7 cellular contexts compared by ENCODE assay signal in the genomic region with DNA sequence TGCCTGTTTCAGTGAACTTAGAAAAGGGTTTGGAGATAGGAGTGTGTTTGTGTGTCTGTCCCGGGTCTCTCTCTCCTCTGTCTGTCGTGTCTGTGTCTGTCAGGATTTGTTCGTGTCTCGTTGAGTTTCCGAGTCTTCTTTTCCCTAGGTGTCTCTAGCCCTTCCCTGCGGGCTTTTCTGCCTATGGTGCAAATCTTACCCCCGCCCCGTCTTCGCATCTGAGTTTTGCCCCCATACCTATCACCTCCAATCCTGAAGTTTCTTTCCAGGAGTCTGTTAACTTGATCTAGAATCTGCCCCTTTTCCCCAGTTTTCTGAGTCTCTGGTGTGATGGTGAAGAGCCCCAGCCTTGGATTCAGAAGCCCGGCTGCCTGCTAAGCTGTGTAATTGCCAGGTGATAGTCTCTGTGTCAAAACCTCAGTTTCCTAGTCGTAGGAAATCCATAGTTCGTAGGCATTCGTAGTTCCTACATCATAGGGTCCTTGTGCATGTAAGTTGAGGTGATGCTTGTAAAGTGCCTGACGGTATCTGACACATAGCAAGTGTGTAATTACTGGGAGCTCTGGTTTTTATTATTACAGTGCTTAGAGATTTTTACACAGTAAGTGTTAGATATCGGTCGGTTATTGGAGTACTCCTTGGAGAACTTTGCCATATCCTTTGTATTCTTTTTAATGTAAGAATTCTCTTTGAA. TPM values are rescaled to one million over a fixed set of nuclear protein-coding genes. Genes with fewer than 3 reads are reported as not detected.
DNase-seq lines count a peak whose midpoint lies in the region; ATAC-seq lines count a peak whose summit lies in the region.

No MANE protein-coding gene starts in this region.

- H3K9me3 Mint-ChIP-seq in activated CD4-positive, alpha-beta memory T cell treated with anti-CD3 and anti-CD28 coated beads, Interleukin-2, amount 10 ng/mL, durations not matched to agents 7 days and 5 days: no peaks in the 10 kb centered on the region
- H3K9me3 Mint-ChIP-seq in stimulated activated memory B cell treated with anti-CD40 and anti-IgM and Interleukin-4, amounts not matched to agents 10 μg/mL and 1 μg/mL and 100 μg/mL, for 72 hours: no peaks in the 10 kb centered on the region

- DNase-seq in HT-29 (ENCODE audit: low spot score) (peak; percentile 59), NCI-H2196 (lab: John Stamatoyannopoulos, UW; ENCODE audit: unreplicated experiment) (no peak), NCI-H1105 treated with DMSO at 0.1 percent for 48 hours (lab: John Stamatoyannopoulos, UW) (no peak)
- no peak for DNase-seq in activated CD4-positive, alpha-beta memory T cell treated with anti-CD3 and anti-CD28 coated beads, Interleukin-2, amount 10 ng/mL, durations not matched to agents 7 days and 5 days
- DNase-seq in activated CD8-positive, alpha-beta memory T cell treated with anti-CD3 and anti-CD28 coated beads, Interleukin-2, amount 50 U/mL, for 4 hours: no peak

- H3K27me3 Mint-ChIP-seq in activated CD4-positive, alpha-beta memory T cell treated with anti-CD3 and anti-CD28 coated beads, Interleukin-2, amount 10 ng/mL, durations not matched to agents 7 days and 5 days: no peaks in the 10 kb centered on the region
- H3K27me3 Mint-ChIP-seq in stimulated activated memory B cell treated with anti-CD40 and anti-IgM and Interleukin-4, amounts not matched to agents 10 μg/mL and 1 μg/mL and 100 μg/mL, for 72 hours: no peaks in the 10 kb centered on the region

- H3K27ac Mint-ChIP-seq in activated CD4-positive, alpha-beta memory T cell treated with anti-CD3 and anti-CD28 coated beads, Interleukin-2, amount 10 ng/mL, durations not matched to agents 7 days and 5 days: peak overlapping the region; percentile 84
- H3K27ac Mint-ChIP-seq in stimulated activated memory B cell treated with anti-CD40 and anti-IgM and Interleukin-4, amounts not matched to agents 10 μg/mL and 1 μg/mL and 100 μg/mL, for 72 hours: peak overlapping the region; percentile 94

- POLR2A ChIA-PET in activated CD4-positive, alpha-beta memory T cell treated with anti-CD3 and anti-CD28 coated beads, Interleukin-2, amount 10 ng/mL, durations not matched to agents 7 days and 5 days (lab: Charles Lee): interaction anchor here (1.7 kb wide), 1 partner anchor 18 kb away, joined by 7 read pairs; no protein-coding TSS in a partner anchor

- CTCF ChIA-PET in activated CD4-positive, alpha-beta memory T cell treated with anti-CD3 and anti-CD28 coated beads, Interleukin-2, amount 10 ng/mL, durations not matched to agents 7 days and 5 days (lab: Charles Lee): interaction anchor here (1.2 kb wide), 1 partner anchor 43 kb away, joined by 6 read pairs; no protein-coding TSS in a partner anchor

- peak overlapping the region; percentile 93 for H3K4me3 Mint-ChIP-seq in activated CD4-positive, alpha-beta memory T cell treated with anti-CD3 and anti-CD28 coated beads, Interleukin-2, amount 10 ng/mL, durations not matched to agents 7 days and 5 days
- peak overlapping the region; percentile 98 for H3K4me3 Mint-ChIP-seq in stimulated activated memory B cell treated with anti-CD40 and anti-IgM and Interleukin-4, amounts not matched to agents 10 μg/mL and 1 μg/mL and 100 μg/mL, for 72 hours

- no peak for ATAC-seq in stimulated activated memory B cell treated with anti-CD40 and anti-IgM and Interleukin-4, amounts not matched to agents 10 μg/mL and 1 μg/mL and 100 μg/mL, for 72 hours

- peaks cover 70% of the 10 kb centered on the region for H3K36me3 Mint-ChIP-seq in activated CD4-positive, alpha-beta memory T cell treated with anti-CD3 and anti-CD28 coated beads, Interleukin-2, amount 10 ng/mL, durations not matched to agents 7 days and 5 days (ENCODE audit: low read depth)
- peaks cover 68% of the 10 kb centered on the region for H3K36me3 Mint-ChIP-seq in stimulated activated memory B cell treated with anti-CD40 and anti-IgM and Interleukin-4, amounts not matched to agents 10 μg/mL and 1 μg/mL and 100 μg/mL, for 72 hours

- peaks cover 64% of the 10 kb centered on the region for H3K4me1 Mint-ChIP-seq in activated CD4-positive, alpha-beta memory T cell treated with anti-CD3 and anti-CD28 coated beads, Interleukin-2, amount 10 ng/mL, durations not matched to agents 7 days and 5 days
- peaks cover 85% of the 10 kb centered on the region for H3K4me1 Mint-ChIP-seq in stimulated activated memory B cell treated with anti-CD40 and anti-IgM and Interleukin-4, amounts not matched to agents 10 μg/mL and 1 μg/mL and 100 μg/mL, for 72 hours

- peak overlapping the region; percentile 94 for H3K4me3 ChIP-seq in iPS-11a (ENCODE audit: low read depth, low read length)

RNA-seq across cellular contexts. Expression of a gene that starts 0.8 kb away (rescaled TPM):
- total RNA-seq in HT-29 (2014; rRNA removed; shearing (Covaris generic)): 195 and 216 TPM in 2 replicates
- 10 to 100 TPM; 63.9 to 64.5 TPM for total RNA-seq in activated CD4-positive, alpha-beta memory T cell treated with anti-CD3 and anti-CD28 coated beads, Interleukin-2, amount 10 ng/mL, durations not matched to agents 7 days and 5 days

RNA-seq across cellular contexts. Expression of a gene that starts 21.0 kb away (rescaled TPM):
- 799 and 894 TPM in 2 replicates for total RNA-seq in HT-29 (2014; rRNA removed; shearing (Covaris generic))
- 100 to 1,000 TPM; 204 to 213 TPM for total RNA-seq in activated CD4-positive, alpha-beta memory T cell treated with anti-CD3 and anti-CD28 coated beads, Interleukin-2, amount 10 ng/mL, durations not matched to agents 7 days and 5 days

RNA-seq across cellular contexts. Expression of a gene that starts 27.8 kb away (rescaled TPM):
- 9.7 and 11.4 TPM in 2 replicates for total RNA-seq in HT-29 (2014; rRNA removed; shearing (Covaris generic))
- 1 to 10 TPM; 3.7 to 3.8 TPM for total RNA-seq in activated CD4-positive, alpha-beta memory T cell treated with anti-CD3 and anti-CD28 coated beads, Interleukin-2, amount 10 ng/mL, durations not matched to agents 7 days and 5 days

RNA-seq across cellular contexts. Expression of a gene that starts 32.4 kb away (rescaled TPM):
- total RNA-seq in HT-29 (2014; rRNA removed; shearing (Covaris generic)): 40.9 and 43.2 TPM in 2 replicates
- 10 to 100 TPM; 26.6 to 30.1 TPM for total RNA-seq in activated CD4-positive, alpha-beta memory T cell treated with anti-CD3 and anti-CD28 coated beads, Interleukin-2, amount 10 ng/mL, durations not matched to agents 7 days and 5 days

RNA-seq across cellular contexts. Expression of a gene that starts 35.0 kb away (rescaled TPM):
- total RNA-seq in HT-29 (2014; rRNA removed; shearing (Covaris generic)): 16.1 and 18.8 TPM in 2 replicates
- total RNA-seq in activated CD4-positive, alpha-beta memory T cell treated with anti-CD3 and anti-CD28 coated beads, Interleukin-2, amount 10 ng/mL, durations not matched to agents 7 days and 5 days: 10 to 100 TPM; 35.7 to 39.7 TPM
